ENCODE assay signal across 34 cellular contexts in the genomic region with DNA sequence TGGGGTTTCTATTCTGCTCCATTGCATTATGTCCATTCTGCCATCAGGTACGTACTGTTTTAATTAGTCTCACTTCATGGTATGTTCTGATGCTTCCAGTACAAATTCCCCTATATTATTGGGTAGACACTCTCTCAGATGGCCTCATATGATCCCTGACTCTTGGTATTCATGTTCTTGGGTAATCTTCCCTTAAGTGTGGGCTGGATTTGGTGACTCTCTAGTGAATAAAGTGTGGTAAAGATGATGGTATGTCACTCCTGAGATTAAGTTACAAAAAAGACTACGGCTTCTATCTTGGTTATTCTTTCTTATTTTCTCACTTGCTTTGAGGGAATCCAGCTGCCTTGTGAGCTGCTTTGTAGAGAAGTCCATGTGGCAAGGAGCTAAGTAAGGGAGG.
"Had no signal": no experiment of that assay in that cellular context is flagged by ENCODE, and none has a peak within 500 bp of the region (broad histone marks: within the 10 kb centered on the region; RNA-seq: fewer than 3 reads in every experiment).

No MANE protein-coding gene starts in this region.

- FAIRE-seq: colon, endometrium, TTC549 had no signal

- ATAC-seq: activated CD4-positive, CD25-positive, alpha-beta regulatory T cell treated with anti-CD3 and anti-CD28 coated beads, Interleukin-2, amount 50 U/mL, for 24 hours; gastrocnemius medialis; mucosa of descending colon; natural killer cell treated with Interleukin-12 subunit alpha and Interleukin-12 subunit beta and Interleukin-15 and Interleukin-18, amount 100 ng/mL, for 72 hours; sciatic nerve; stimulated activated memory B cell treated with anti-CD40 and anti-IgM and Interleukin-4, amounts not matched to agents 10 μg/mL and 1 μg/mL and 100 μg/mL, for 72 hours; stimulated activated naive CD8-positive, alpha-beta T cell treated with anti-CD3 and anti-CD28 coated beads, Interleukin-15, amount 100 ng/mL, for 72 hours had no signal

- H3K4me1 Mint-ChIP-seq: activated CD4-positive, alpha-beta T cell treated with anti-CD3 and anti-CD28 coated beads, Interleukin-2, amount 10 ng/mL, durations not matched to agents 24 days and 14 days; stimulated activated memory B cell treated with anti-CD40 and anti-IgM and Interleukin-4, amounts not matched to agents 10 μg/mL and 1 μg/mL and 100 μg/mL, for 72 hours; stimulated activated naive CD8-positive, alpha-beta T cell treated with anti-CD3 and anti-CD28 coated beads, Interleukin-15, amount 100 ng/mL, for 72 hours had no signal

- H3K36me3 Mint-ChIP-seq: activated CD4-positive, alpha-beta memory T cell treated with anti-CD3 and anti-CD28 coated beads for 36 hours; natural killer cell treated with Interleukin-12 subunit alpha and Interleukin-12 subunit beta and Interleukin-15 and Interleukin-18, amount 100 ng/mL, for 72 hours; stimulated activated memory B cell treated with anti-CD40 and anti-IgM and Interleukin-4, amounts not matched to agents 10 μg/mL and 1 μg/mL and 100 μg/mL, for 72 hours; type B pancreatic cell had no signal

- H3K9me3 Mint-ChIP-seq: activated CD4-positive, alpha-beta memory T cell treated with anti-CD3 and anti-CD28 coated beads for 36 hours; activated CD4-positive, alpha-beta T cell treated with anti-CD3 and anti-CD28 coated beads, Interleukin-2, amount 10 ng/mL, durations not matched to agents 24 days and 14 days; activated T-helper 1 cell treated with anti-CD3 and anti-CD28 coated beads, Interleukin-12 subunit alpha, Interleukin-12 subunit beta, Interleukin-2, Interleukin-4 antibody, amounts not matched to agents 30 ng/mL and 10 ng/mL and 1 ng/mL, durations not matched to agents 14 hours and 24 hours and 36 hours; natural killer cell treated with Interleukin-12 subunit alpha and Interleukin-12 subunit beta and Interleukin-15 and Interleukin-18, amount 100 ng/mL, for 72 hours; stimulated activated memory B cell treated with anti-CD40 and anti-IgM and Interleukin-4, amounts not matched to agents 10 μg/mL and 1 μg/mL and 100 μg/mL, for 72 hours; stimulated activated naive CD8-positive, alpha-beta T cell treated with anti-CD3 and anti-CD28 coated beads, Interleukin-15, amount 100 ng/mL, for 72 hours; T-helper 1 cell treated with Interleukin-12 subunit alpha and Interleukin-12 subunit beta and Interleukin-4 antibody, amounts not matched to agents 30 μg/mL and 1 μg/mL, for 36 hours; type B pancreatic cell had no signal

- DNase-seq: activated CD4-positive, alpha-beta memory T cell treated with anti-CD3 and anti-CD28 coated beads for 36 hours; activated CD8-positive, alpha-beta memory T cell treated with anti-CD3 and anti-CD28 coated beads, Interleukin-2, amount 50 U/mL, for 4 hours; activated gamma-delta T cell; activated naive CD4-positive, alpha-beta T cell treated with anti-CD3 and anti-CD28 coated beads, Interleukin-2, amount 50 U/mL, for 16 hours; activated T-cell treated with anti-CD3 and anti-CD28 coated beads, Interleukin-2, amount 50 U/mL, for 1 hour; amygdala; effector CD8-positive, alpha-beta T cell; erythroblast; gastrocnemius medialis; glutamatergic neuron; islet precursor cell; left ventricle myocardium inferior; mucosa of descending colon; stimulated activated CD4-positive, alpha-beta T cell treated with anti-CD3 and anti-CD28 coated beads, Interleukin-1b, Interleukin-23, amount 100 ng/mL, for 48 hours; stimulated activated CD4-positive, alpha-beta T cell treated with anti-CD3 and anti-CD28 coated beads, Interleukin-4, amount 100 ng/mL, for 4 hours; stimulated activated CD8-positive, alpha-beta memory T cell treated with anti-CD3 and anti-CD28 coated beads, Interleukin-4, amount 100 ng/mL, for 48 hours; stimulated activated naive CD8-positive, alpha-beta T cell treated with anti-CD3 and anti-CD28 coated beads, Interleukin-15, amount 100 ng/mL, for 72 hours; substantia nigra; T-helper 9 cell; WERI-Rb-1 had no signal

- H3K4me3 Mint-ChIP-seq: activated CD4-positive, alpha-beta memory T cell treated with anti-CD3 and anti-CD28 coated beads for 36 hours; activated CD4-positive, alpha-beta T cell treated with anti-CD3 and anti-CD28 coated beads, Interleukin-2, amount 10 ng/mL, durations not matched to agents 24 days and 14 days; activated T-helper 1 cell treated with anti-CD3 and anti-CD28 coated beads, Interleukin-12 subunit alpha, Interleukin-12 subunit beta, Interleukin-2, Interleukin-4 antibody, amounts not matched to agents 30 ng/mL and 10 ng/mL and 1 ng/mL, durations not matched to agents 14 hours and 24 hours and 36 hours; natural killer cell treated with Interleukin-12 subunit alpha and Interleukin-12 subunit beta and Interleukin-15 and Interleukin-18, amount 100 ng/mL, for 72 hours; stimulated activated memory B cell treated with anti-CD40 and anti-IgM and Interleukin-4, amounts not matched to agents 10 μg/mL and 1 μg/mL and 100 μg/mL, for 72 hours; stimulated activated naive CD8-positive, alpha-beta T cell treated with anti-CD3 and anti-CD28 coated beads, Interleukin-15, amount 100 ng/mL, for 72 hours; T-helper 1 cell treated with Interleukin-12 subunit alpha and Interleukin-12 subunit beta and Interleukin-4 antibody, amounts not matched to agents 30 μg/mL and 1 μg/mL, for 36 hours; type B pancreatic cell had no signal

- H3K4me3 ChIP-seq: gastrocnemius medialis, left ventricle myocardium inferior, lung, mucosa of descending colon, smooth muscle cell, vagina had no signal

- H3K27me3 ChIP-seq: vagina had no signal

- H3K27me3 Mint-ChIP-seq: activated CD4-positive, alpha-beta memory T cell treated with anti-CD3 and anti-CD28 coated beads for 36 hours; type B pancreatic cell had no signal

- H3K36me3 ChIP-seq: gastrocnemius medialis, left ventricle myocardium inferior, vagina, WERI-Rb-1 had no signal

- H3K27ac Mint-ChIP-seq: activated CD4-positive, alpha-beta memory T cell treated with anti-CD3 and anti-CD28 coated beads for 36 hours; activated CD4-positive, alpha-beta T cell treated with anti-CD3 and anti-CD28 coated beads, Interleukin-2, amount 10 ng/mL, durations not matched to agents 24 days and 14 days; activated T-helper 1 cell treated with anti-CD3 and anti-CD28 coated beads, Interleukin-12 subunit alpha, Interleukin-12 subunit beta, Interleukin-2, Interleukin-4 antibody, amounts not matched to agents 30 ng/mL and 10 ng/mL and 1 ng/mL, durations not matched to agents 14 hours and 24 hours and 36 hours; natural killer cell treated with Interleukin-12 subunit alpha and Interleukin-12 subunit beta and Interleukin-15 and Interleukin-18, amount 100 ng/mL, for 72 hours; stimulated activated memory B cell treated with anti-CD40 and anti-IgM and Interleukin-4, amounts not matched to agents 10 μg/mL and 1 μg/mL and 100 μg/mL, for 72 hours; stimulated activated naive CD8-positive, alpha-beta T cell treated with anti-CD3 and anti-CD28 coated beads, Interleukin-15, amount 100 ng/mL, for 72 hours; T-helper 1 cell treated with Interleukin-12 subunit alpha and Interleukin-12 subunit beta and Interleukin-4 antibody, amounts not matched to agents 30 μg/mL and 1 μg/mL, for 36 hours; type B pancreatic cell had no signal
